Comparison of ENCODE assay signal across 17 cellular contexts in the genomic region with DNA sequence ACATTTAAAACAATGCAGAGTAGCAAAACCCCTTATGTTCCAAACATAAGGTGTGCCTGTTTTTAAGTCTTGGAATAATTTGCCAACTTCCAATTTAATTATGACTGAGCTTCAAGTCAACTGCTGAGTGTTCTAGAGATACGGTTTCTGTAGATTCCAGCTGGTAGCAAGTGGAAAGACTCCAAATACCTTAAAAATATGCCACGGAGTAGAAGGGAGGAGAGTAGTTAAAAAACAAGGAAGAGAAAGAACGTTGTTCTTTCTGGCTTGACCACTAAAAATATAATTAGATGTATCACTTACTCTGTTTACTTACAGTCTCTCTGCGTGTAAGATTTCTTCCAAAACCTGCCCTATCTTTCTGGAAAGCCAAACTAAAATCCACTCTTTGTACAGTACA. TPM values are rescaled to one million over a fixed set of nuclear protein-coding genes. Genes with fewer than 3 reads are reported as not detected.
DNase-seq lines count a peak whose midpoint lies in the region; ATAC-seq, FAIRE-seq and TF ChIP-seq lines count a peak whose summit lies in the region.
"Had no signal": no experiment of that assay in that cellular context is flagged by ENCODE, and none has a peak within 500 bp of the region (broad histone marks: within the 10 kb centered on the region; RNA-seq: fewer than 3 reads in every experiment).

No MANE protein-coding gene starts in this region.

- TF ChIP-seq POLR2A in stomach (IDR thresholded peaks at IDR 0.05), result no peak

- TF ChIP-seq CTCF in brain (conservative IDR thresholded peaks at IDR 0.05) (no peak), keratinocyte (optimal IDR thresholded peaks at IDR 0.05 in 1 of 3, IDR thresholded peaks at IDR 0.05 in 1 of 3, conservative IDR thresholded peaks at IDR 0.05 in 1 of 3; ENCODE audit: extremely low read depth in 1 of 3, insufficient read depth in 2 of 3, low read length in 3 of 3) (no peak), stomach (IDR thresholded peaks at IDR 0.05) (no peak)

- dilution Hi-C loops in keratinocyte (cut with MboI; ENCODE audit: extremely low pct_ligation_motif_present, low sequenced_read_pairs), result no loop called here

- H3K79me2 ChIP-seq in keratinocyte (ENCODE audit: control insufficient read depth, insufficient read depth, low read length), result no peaks in the 10 kb centered on the region

- H3K27me3 ChIP-seq in keratinocyte (ENCODE audit: control insufficient read depth, extremely low read depth, insufficient read depth, low read length) (no peaks in the 10 kb centered on the region), stomach (no peaks in the 10 kb centered on the region)
- H3K27me3 ChIP-seq: ascending aorta, tibial nerve had no signal

- no peak overlapping the region for H3K27ac ChIP-seq in keratinocyte (ENCODE audit: control insufficient read depth, insufficient read depth, low read length)
- peak overlapping the region in 4 of 5 donors; percentile 74 to 89 (median 80) for H3K27ac ChIP-seq in stomach

- intact Hi-C loops in stomach (cut with DNase I; ENCODE audit: low total_unique reads), result no loop called here

- peaks cover 0 to 3% (median 0%) of the 10 kb centered on the region in 5 experiments for H3K9me3 Mint-ChIP-seq in brain
- H3K9me3 Mint-ChIP-seq: activated CD4-positive, alpha-beta memory T cell treated with anti-CD3 and anti-CD28 coated beads, Interleukin-2, amount 10 ng/mL, durations not matched to agents 7 days and 5 days had no signal

- H3K4me2 ChIP-seq in keratinocyte (ENCODE audit: control insufficient read depth, extremely low read depth, insufficient read depth, low read depth, low read length), result peak overlapping the region; percentile 94

- WGBS in stomach, 5 donors, result 6 to 26% (median 11%) methylated on average over 4 of the region's 4 CpGs

- H3K4me3 ChIP-seq in keratinocyte (ENCODE audit: control insufficient read depth in 2 of 3, extremely low read depth in 1 of 3, insufficient read depth in 2 of 3, low read depth in 1 of 3, low read length in 3 of 3), result no peak overlapping the region
- H3K4me3 ChIP-seq in stomach, result no peak overlapping the region
- H3K4me3 ChIP-seq: mucosa of descending colon had no signal

- FAIRE-seq in keratinocyte (lab: Jason Lieb, UNC), result no peak

- H3K9me1 ChIP-seq in keratinocyte (ENCODE audit: control insufficient read depth, extremely low read depth, insufficient read depth, low read length), result no peaks in the 10 kb centered on the region

- H3K27me3 Mint-ChIP-seq in brain, result peaks cover 45% of the 10 kb centered on the region

- no peaks in the 10 kb centered on the region for H3K36me3 Mint-ChIP-seq in brain

- peak overlapping the region in 3 of 5 experiments; percentile 11 to 96 (median 93) for H3K27ac Mint-ChIP-seq in brain
- H3K27ac Mint-ChIP-seq: activated CD4-positive, alpha-beta memory T cell treated with anti-CD3 and anti-CD28 coated beads, Interleukin-2, amount 10 ng/mL, durations not matched to agents 7 days and 5 days; progenitor cell of endocrine pancreas had no signal

- peak overlapping the region in 1 of 5 experiments; percentile 83 for H3K4me3 Mint-ChIP-seq in brain
- H3K4me3 Mint-ChIP-seq: activated CD4-positive, alpha-beta memory T cell treated with anti-CD3 and anti-CD28 coated beads, Interleukin-2, amount 10 ng/mL, durations not matched to agents 7 days and 5 days had no signal

- H3K36me3 ChIP-seq in keratinocyte (ENCODE audit: control insufficient read depth in 2 of 2, extremely low read depth in 1 of 2, insufficient read depth in 2 of 2, low read length in 2 of 2) (no peaks in the 10 kb centered on the region), stomach (no peaks in the 10 kb centered on the region)
- H3K36me3 ChIP-seq: ascending aorta, tibial nerve had no signal

- H3K4me1 ChIP-seq in keratinocyte (ENCODE audit: control insufficient read depth, extremely low read depth, insufficient read depth, low read length) (peaks cover 56% of the 10 kb centered on the region), stomach (peaks cover 24 to 81% (median 43%) of the 10 kb centered on the region in 4 donors)

- no peak for TF ChIP-seq EP300 in stomach (IDR thresholded peaks at IDR 0.05)

- no peaks in the 10 kb centered on the region for H4K20me1 ChIP-seq in keratinocyte (ENCODE audit: control insufficient read depth, extremely low read depth, insufficient read depth, low read length)

- no peak overlapping the region for H3K9ac ChIP-seq in keratinocyte (ENCODE audit: control insufficient read depth, extremely low read depth, insufficient read depth, low read length)

- DNase-seq in NCI-H69 (lab: John Stamatoyannopoulos, UW) (peak; percentile 58), keratinocyte (ENCODE audit: low read depth, low spot score) (no peak), stomach (no peak), T-helper 9 cell (no peak)
- DNase-seq: activated CD4-positive, alpha-beta memory T cell treated with anti-CD3 and anti-CD28 coated beads, Interleukin-2, amount 10 ng/mL, durations not matched to agents 7 days and 5 days; effector memory CD4-positive, alpha-beta T cell; KBM-7; mucosa of descending colon; NCI-H187 treated with DMSO at 0.1 percent for 48 hours had no signal

- H3K9me3 ChIP-seq in keratinocyte (ENCODE audit: control insufficient read depth, low read depth, low read length) (no peaks in the 10 kb centered on the region), stomach (no peaks in the 10 kb centered on the region)
- H3K9me3 ChIP-seq: ascending aorta, mucosa of descending colon, tibial nerve had no signal

- ATAC-seq in GM19397 (IDR thresholded peaks at IDR 0.05; ENCODE audit: unreplicated experiment) (no peak), HG03520 (IDR thresholded peaks at IDR 0.05; ENCODE audit: unreplicated experiment) (no peak), HG03280 (IDR thresholded peaks at IDR 0.05; ENCODE audit: unreplicated experiment) (no peak)
- ATAC-seq: HCT116, mucosa of descending colon had no signal

- no peak overlapping the region for H2AFZ ChIP-seq in keratinocyte (ENCODE audit: control insufficient read depth, low read length)

- peaks cover 62% of the 10 kb centered on the region for H3K4me1 Mint-ChIP-seq in brain
- H3K4me1 Mint-ChIP-seq: activated CD4-positive, alpha-beta memory T cell treated with anti-CD3 and anti-CD28 coated beads, Interleukin-2, amount 10 ng/mL, durations not matched to agents 7 days and 5 days had no signal

RNA-seq across cellular contexts. Expression of gene ABLIM1, which starts 24.5 kb away (rescaled TPM):
- polyA plus RNA-seq in brain (ENCODE audit: insufficient read depth, low read depth, low replicate concordance) (46.0 TPM), keratinocyte (47.6 to 91.7 TPM (median 55.2 TPM) in 3 replicates), stomach (10 to 100 TPM; 30.2 to 87.2 (median 30.3) TPM)
- polyA plus RNA-seq in keratinocyte (2011; ENCODE audit: low read depth), result 51.1 TPM
- 61.3 and 74.1 TPM in 2 replicates for polyA plus RNA-seq in keratinocyte (2011; cell fraction: cytosol; rRNA removed)
- polyA plus RNA-seq in keratinocyte (2011; cell fraction: nucleus; rRNA removed), result 69.3 and 88.6 TPM in 2 replicates
- polyA plus RNA-seq in keratinocyte (2012; ENCODE audit: low replicate concordance), result 25.7 and 67.7 TPM in 2 replicates
- 76.9 to 204 TPM (median 159 TPM) in 3 replicates for polyA minus RNA-seq in keratinocyte
- polyA minus RNA-seq in keratinocyte (2011; cell fraction: cytosol; rRNA and poly(A)+ RNA removed), result 61.8 TPM
- polyA minus RNA-seq in keratinocyte (2011; cell fraction: nucleus; rRNA and poly(A)+ RNA removed), result 73.0 and 119 TPM in 2 replicates
- total RNA-seq in stomach, result 100 to 1,000 TPM in 3 of 5 donors, 10 to 100 TPM in 2; 28.1 to 276 (median 198) TPM
